In the genomic region with DNA sequence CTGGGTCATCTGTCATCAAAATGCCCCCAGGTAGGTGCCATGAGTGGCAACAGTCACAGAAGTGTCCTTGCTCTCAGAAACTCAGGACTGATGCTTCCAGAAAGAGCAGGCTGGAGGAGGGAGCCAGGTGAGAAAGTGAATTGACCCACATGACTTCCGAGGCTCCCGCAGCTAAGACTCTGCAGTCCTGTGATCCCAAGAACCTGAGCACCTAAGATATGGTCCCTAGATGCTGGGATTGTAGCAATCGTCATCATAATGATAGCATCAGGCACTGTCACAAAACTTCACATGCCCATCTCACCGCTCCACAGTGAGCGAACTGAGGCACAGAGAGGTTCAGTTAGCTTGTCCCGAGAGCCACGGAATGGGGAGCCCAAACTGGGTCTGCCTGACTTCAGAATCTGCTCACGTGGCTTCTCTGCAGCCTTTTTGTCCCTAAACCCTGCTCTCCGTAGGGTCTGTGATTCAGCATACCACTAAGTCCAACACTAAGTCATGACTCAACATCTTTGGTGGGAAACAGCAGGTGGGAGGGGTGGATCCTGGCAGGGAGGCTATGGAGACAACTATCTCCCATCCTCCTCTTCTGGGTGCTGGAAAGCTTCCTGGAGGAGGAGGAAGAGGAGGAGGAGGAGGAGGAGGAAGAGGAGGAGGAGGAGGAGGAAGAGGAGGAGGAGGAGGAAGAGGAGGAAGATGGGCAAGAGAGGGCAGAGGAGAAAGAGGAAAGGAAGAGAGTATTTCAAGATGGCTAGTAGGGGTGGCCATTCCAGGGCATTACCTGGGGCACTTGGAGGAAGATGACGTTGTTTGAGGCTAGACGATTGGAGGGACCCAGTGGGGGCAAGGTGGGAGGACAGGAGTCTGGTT, we compare ENCODE assay signal across 15 cellular contexts. TPM values are rescaled to one million over a fixed set of nuclear protein-coding genes. Genes with fewer than 3 reads are reported as not detected.
DNase-seq lines count a peak whose midpoint lies in the region; FAIRE-seq and TF ChIP-seq lines count a peak whose summit lies in the region.
"Had no signal": no experiment of that assay in that cellular context is flagged by ENCODE, and none has a peak within 500 bp of the region (broad histone marks: within the 10 kb centered on the region; RNA-seq: fewer than 3 reads in every experiment).

No MANE protein-coding gene starts in this region.

- H2BK12ac ChIP-seq in trophoblast cell (ENCODE audit: low read length): peak overlapping the region; percentile 20

- peaks cover 55% of the 10 kb centered on the region for H3K79me1 ChIP-seq in trophoblast cell (ENCODE audit: low read length)

- in situ Hi-C loops in HAP-1 (cut with MboI; ENCODE audit: low sequenced_read_pairs): no loop called here

- no peak overlapping the region for H3K9ac ChIP-seq in trophoblast cell (ENCODE audit: low read length)

- H3K9me3 ChIP-seq in MG63: no peaks in the 10 kb centered on the region
- no peaks in the 10 kb centered on the region for H3K9me3 ChIP-seq in trophoblast cell (ENCODE audit: insufficient read depth, low read depth, low read length)
- no peaks in the 10 kb centered on the region for H3K9me3 ChIP-seq in HAP-1
- H3K9me3 ChIP-seq: heart left ventricle, suprapubic skin had no signal

- no peak overlapping the region for H3K4me3 ChIP-seq in MG63
- no peak overlapping the region for H3K4me3 ChIP-seq in bronchial epithelial cell (ENCODE audit: low read depth, low read length)
- no peak overlapping the region for H3K4me3 ChIP-seq in trophoblast cell (ENCODE audit: low read depth, low read length)
- no peak overlapping the region for H3K4me3 ChIP-seq in HAP-1
- H3K4me3 ChIP-seq: heart left ventricle, SK-N-MC, suprapubic skin had no signal

- H4K8ac ChIP-seq in trophoblast cell (ENCODE audit: low read depth, low read length): no peak overlapping the region

- H3K27ac ChIP-seq in trophoblast cell (ENCODE audit: low read depth, low read length): peak overlapping the region; percentile 63
- H3K27ac ChIP-seq: heart left ventricle, SK-N-MC, suprapubic skin had no signal

- DNase-seq in EL (peak; percentile 77), MG63 (peak; percentile 92), bronchial epithelial cell (ENCODE audit: low read depth) (peak; percentile 40), trophoblast cell (peak; percentile 84 to 91), HAP-1 (ENCODE audit: low spot score in 2 of 2) (no peak), frontal cortex (ENCODE audit: low spot score in 2 of 2) (no peak), NCI-H2081 (lab: John Stamatoyannopoulos, UW) (no peak)
- DNase-seq: activated CD4-positive, alpha-beta T cell treated with anti-CD3 and anti-CD28 coated beads for 1 hour; activated T-cell treated with anti-CD3 and anti-CD28 coated beads, Interleukin-2, amount 50 U/mL, for 1 hour; left ventricle myocardium superior; NCI-H1930; small intestine had no signal

- H4K12ac ChIP-seq in trophoblast cell (ENCODE audit: low read depth, low read length): no peak overlapping the region

- peak overlapping the region; percentile 16 for H2BK5ac ChIP-seq in trophoblast cell (ENCODE audit: low read depth, low read length, poor library complexity)

- H4K91ac ChIP-seq in trophoblast cell (ENCODE audit: low read depth, low read length): peak overlapping the region; percentile 88

- H3K23ac ChIP-seq in trophoblast cell (ENCODE audit: low read length): no peak overlapping the region

- peak overlapping the region; percentile 22 for H3K4ac ChIP-seq in trophoblast cell (ENCODE audit: low read depth, low read length)

- no peaks in the 10 kb centered on the region for H3K36me3 ChIP-seq in MG63
- no peaks in the 10 kb centered on the region for H3K36me3 ChIP-seq in bronchial epithelial cell (ENCODE audit: control insufficient read depth, insufficient read depth, low read length)
- no peaks in the 10 kb centered on the region for H3K36me3 ChIP-seq in trophoblast cell (ENCODE audit: control insufficient read depth in 1 of 2, insufficient read depth in 2 of 2, low read length in 2 of 2)
- H3K36me3 ChIP-seq in HAP-1 (replicated peaks): no peaks in the 10 kb centered on the region
- H3K36me3 ChIP-seq: heart left ventricle, suprapubic skin had no signal

- H3K4me1 ChIP-seq in trophoblast cell (ENCODE audit: control insufficient read depth in 1 of 2, insufficient read depth in 2 of 2, low read length in 2 of 2) (peaks cover 27 to 49% of the 10 kb centered on the region in 2 experiments), HAP-1 (no peaks in the 10 kb centered on the region)

- H3K4me2 ChIP-seq in trophoblast cell (ENCODE audit: low read length): no peak overlapping the region

- H2BK120ac ChIP-seq in trophoblast cell (ENCODE audit: insufficient read depth, low read length, poor library complexity): peak overlapping the region; percentile 61

- no peak overlapping the region for H3K18ac ChIP-seq in trophoblast cell (ENCODE audit: low read length)

- TF ChIP-seq CTCF in bronchial epithelial cell (IDR thresholded peaks at IDR 0.05; ENCODE audit: insufficient read depth, low read length, severe bottlenecking): no peak

- no peak overlapping the region for H2AK5ac ChIP-seq in trophoblast cell (ENCODE audit: low read length)

- H3K79me2 ChIP-seq in trophoblast cell (ENCODE audit: control insufficient read depth, insufficient read depth, low read length, poor library complexity): peaks cover 4% of the 10 kb centered on the region

- FAIRE-seq in bronchial epithelial cell (lab: Jason Lieb, UNC): peak; percentile 80
- no peak for FAIRE-seq in frontal cortex (lab: Jason Lieb, UNC)
- FAIRE-seq: small intestine had no signal

- H2AFZ ChIP-seq in trophoblast cell (ENCODE audit: insufficient read depth, low read length, poor library complexity): no peak overlapping the region

- peak overlapping the region; percentile 56 for H3K14ac ChIP-seq in trophoblast cell (ENCODE audit: low read length)

- no CpG with 5 or more reads among the region's 11 CpGs for WGBS in trophoblast cell (ENCODE audit: extremely low coverage, insufficient coverage, insufficient read length)

- no peaks in the 10 kb centered on the region for H3K27me3 ChIP-seq in MG63
- peaks cover 24% of the 10 kb centered on the region for H3K27me3 ChIP-seq in bronchial epithelial cell (ENCODE audit: control insufficient read depth, insufficient read depth, low read length)
- H3K27me3 ChIP-seq in trophoblast cell (ENCODE audit: insufficient read depth, low read length): peaks cover 11% of the 10 kb centered on the region
- peaks cover 77% of the 10 kb centered on the region for H3K27me3 ChIP-seq in HAP-1 (ENCODE audit: low read depth)

RNA-seq across cellular contexts. Expression of gene DLX4, which starts 55.5 kb away (rescaled TPM):
- 6.1 and 8.6 TPM in 2 replicates for total RNA-seq in MG63 (2014; rRNA removed; shearing (Covaris generic); ENCODE audit: low replicate concordance)
- total RNA-seq in bronchial epithelial cell (not detected in 2 replicates), frontal cortex (not detected)
- 11.8 and 12.7 TPM in 2 replicates for polyA plus RNA-seq in trophoblast cell (2013)
- total RNA-seq: left ventricle myocardium superior had no signal

Comparison
In these comparisons a context has a peak if more than half of its experiments do, and no peak if none do; other contexts are left out.
1. DNase-seq: peak in EL (single experiment), MG63 (single experiment), bronchial epithelial cell (single experiment) and trophoblast cell (2 of 2); none in HAP-1 (0 of 2), frontal cortex (0 of 2) and NCI-H2081 (0 of 2).